Comparison of ENCODE assay signal across 9 cellular contexts in genomic region chr15:40891810-40892448, GRCh38. TPM values are rescaled to one million over a fixed set of nuclear protein-coding genes. Genes with fewer than 3 reads are reported as not detected.
A peak's percentile ranks its signal among the peaks of the same experiment; 100 is the strongest.
DNase-seq lines count a peak whose midpoint lies in the region; ATAC-seq, FAIRE-seq and TF ChIP-seq lines count a peak whose summit lies in the region.
"Had no signal": no experiment of that assay in that cellular context is flagged by ENCODE, and none has a peak within 500 bp of the region (broad histone marks: within the 10 kb centered on the region; RNA-seq: fewer than 3 reads in every experiment).

No MANE protein-coding gene starts in this region.

- ATAC-seq in HepG2 = peak; percentile 37
- no peak for ATAC-seq in HG03175 (IDR thresholded peaks at IDR 0.05; ENCODE audit: unreplicated experiment)

- TF ChIP-seq POLR2A in HepG2 (IDR thresholded peaks at IDR 0.05; ENCODE audit: insufficient read depth in 1 of 2, low read depth in 2 of 2, low read length in 2 of 2) = no peak

- H2AFZ ChIP-seq in astrocyte (ENCODE audit: low read depth, low read length) (no peak overlapping the region), HepG2 (ENCODE audit: low read length) (no peak overlapping the region)

- TF ChIP-seq CTCF in GM12865 (IDR thresholded peaks at IDR 0.05; ENCODE audit: insufficient read depth, low read depth, low read length, missing control alignments) (peak; percentile 73), astrocyte (IDR thresholded peaks at IDR 0.05; ENCODE audit: insufficient read depth, low read depth, low read length) (peak; percentile 74), HepG2 (CRISPR knock-in tag; IDR thresholded peaks at IDR 0.05) (peak; percentile 78)

- no peak overlapping the region for H3K4me2 ChIP-seq in astrocyte (ENCODE audit: low read length)
- H3K4me2 ChIP-seq in HepG2 (ENCODE audit: low read depth, low read length) = peak overlapping the region; percentile 96

- H3K4me1 ChIP-seq in astrocyte (ENCODE audit: insufficient read depth, low read length) = peaks cover 14% of the 10 kb centered on the region
- H3K4me1 ChIP-seq in HepG2 (ENCODE audit: insufficient read depth, low read length) = peaks cover 36% of the 10 kb centered on the region

- H3K4me3 ChIP-seq in GM12865 (ENCODE audit: low read depth, low read length) (no peak overlapping the region), astrocyte (ENCODE audit: insufficient read depth, low read depth, low read length) (no peak overlapping the region), HepG2 (replicated peaks in 1 of 3; ENCODE audit: insufficient read depth in 1 of 3, low read depth in 2 of 3, low read length in 3 of 3) (no peak overlapping the region)

- intact Hi-C loops in HepG2 (cut with micrococcal nuclease; ENCODE audit: unreplicated experiment) = loop anchor here (1.0 to 5.0 kb wide), 3 partner anchors 33 to 190 kb away; no protein-coding TSS in a partner anchor

- POLR2A ChIA-PET in HepG2 (lab: Yijun Ruan, JAX) = interaction anchor here (0.5 to 1.5 kb wide), 3 partner anchors 33 to 181 kb away, joined by 3 to 6 read pairs (median 4); no protein-coding TSS in a partner anchor

- H3K9ac ChIP-seq in astrocyte (ENCODE audit: low read length) (no peak overlapping the region), HepG2 (ENCODE audit: insufficient read depth, low read depth, low read length) (no peak overlapping the region)

- in situ Hi-C loops in HepG2 (cut with HindIII; ENCODE audit: extremely low pct_ligation_motif_present, low pct_unique_long_range_greater_than_20kb) = loop anchor here (5.0 to 10.0 kb wide), 3 partner anchors 35 to 307 kb away; partner anchors contain the start of gene RAD51

- BruUV-seq in HepG2 (replicated peaks; lab: Mats Ljungman, UMichigan) = no TSS peak

- TF ChIP-seq RAD21 in HepG2 (CRISPR knock-in tag; IDR thresholded peaks at IDR 0.05) = peak; percentile 55; the same call in 1 of the 2 replicates

- H3K27ac ChIP-seq in astrocyte (ENCODE audit: low read depth, low read length) (no peak overlapping the region), HepG2 (ENCODE audit: extremely low read length, insufficient read depth, low read length) (no peak overlapping the region)

- H3K9me3 ChIP-seq in astrocyte (ENCODE audit: insufficient read depth, low read depth, low read length) (no peaks in the 10 kb centered on the region), HepG2 (ENCODE audit: low read length) (no peaks in the 10 kb centered on the region)

- 1% methylated on average over 4 of the region's 4 CpGs for WGBS in HepG2 (ENCODE audit: low lambda C conversion rate)

- no peak overlapping the region for H3K4me3 Mint-ChIP-seq in astrocyte (ENCODE audit: unreplicated experiment)

- peaks cover 11% of the 10 kb centered on the region for H3K4me1 Mint-ChIP-seq in astrocyte (ENCODE audit: low read depth, unreplicated experiment)

- H3K79me2 ChIP-seq in astrocyte (ENCODE audit: insufficient read depth, low read length) (peaks cover 23% of the 10 kb centered on the region), HepG2 (ENCODE audit: insufficient read depth, low read length) (peaks cover 17% of the 10 kb centered on the region)

- DNase-seq in Ammon's horn (ENCODE audit: low spot score) (peak; percentile 47), GM12865 (ENCODE audit: low read depth) (peak; percentile 68), NCI-H345 (lab: John Stamatoyannopoulos, UW) (peak; percentile 43), astrocyte (ENCODE audit: low read depth) (no peak), HepG2 (ENCODE audit: low spot score) (peak; percentile 40), urothelium cell line (ENCODE audit: low spot score) (peak; percentile 58), T-helper 9 cell (no peak)

- H4K20me1 ChIP-seq in astrocyte (ENCODE audit: insufficient read depth, low read length) = peaks cover 14% of the 10 kb centered on the region
- no peaks in the 10 kb centered on the region for H4K20me1 ChIP-seq in HepG2 (ENCODE audit: insufficient read depth, low read length)

- no peaks in the 10 kb centered on the region for H3K9me3 Mint-ChIP-seq in astrocyte (ENCODE audit: unreplicated experiment)
- H3K9me3 Mint-ChIP-seq: IgD-negative memory B cell had no signal

- FAIRE-seq in astrocyte (lab: Jason Lieb, UNC) (no peak), HepG2 (lab: Jason Lieb, UNC) (peak; percentile 55), urothelium cell line (lab: Jason Lieb, UNC) (no peak)

- H3K36me3 ChIP-seq in astrocyte (ENCODE audit: insufficient read depth, low read length) (peaks cover 8% of the 10 kb centered on the region), HepG2 (replicated peaks in 1 of 2; ENCODE audit: control insufficient read depth in 1 of 2, insufficient read depth in 2 of 2, low read length in 2 of 2) (peaks cover 4 to 6% of the 10 kb centered on the region in 2 experiments; a peak in 4 of 5 replicates)

- peaks cover 9% of the 10 kb centered on the region for H3K27me3 Mint-ChIP-seq in astrocyte (ENCODE audit: low read depth, unreplicated experiment)
- H3K27me3 Mint-ChIP-seq: IgD-negative memory B cell had no signal

- CTCF ChIA-PET in HepG2 (lab: Yijun Ruan, JAX; ENCODE audit: low intra/inter-chr PET ratio, low total read pairs) = interaction anchor here (0.6 to 5.3 kb wide), 2 partner anchors 33 to 44 kb away, joined by 3 to 80 read pairs; no protein-coding TSS in a partner anchor

- no peaks in the 10 kb centered on the region for H3K36me3 Mint-ChIP-seq in astrocyte (ENCODE audit: low read depth, unreplicated experiment)
- H3K36me3 Mint-ChIP-seq: IgD-negative memory B cell had no signal

- no peak overlapping the region for H3K27ac Mint-ChIP-seq in astrocyte (ENCODE audit: unreplicated experiment)

- TF ChIP-seq EP300 in HepG2 (IDR thresholded peaks at IDR 0.05; ENCODE audit: low read depth in 2 of 2, low read length in 2 of 2) = no peak
- no peak for TF ChIP-seq EP300 in HepG2 (CRISPR knock-in tag; IDR thresholded peaks at IDR 0.05; ENCODE audit: borderline replicate concordance)

- H3K27me3 ChIP-seq in astrocyte (ENCODE audit: insufficient read depth, low read length) = no peaks in the 10 kb centered on the region
- no peaks in the 10 kb centered on the region; a peak in 1 of 5 replicates for H3K27me3 ChIP-seq in HepG2 (ENCODE audit: control insufficient read depth in 1 of 2, insufficient read depth in 2 of 2, low read length in 2 of 2)

RNA-seq across cellular contexts. Expression of gene VPS18, which starts 2.3 kb away (rescaled TPM):
- total RNA-seq in astrocyte = 35.8 and 37.6 TPM in 2 replicates
- 15.8 and 17.0 TPM in 2 replicates for total RNA-seq in HepG2 (2016; rRNA removed; fragmentation: Illumina TruSeq; extraction: Trizol)
- 1.2 and 1.9 TPM in 2 replicates for total RNA-seq in HepG2 (2016; cell fraction: cytosol; rRNA removed; fragmentation: Illumina TruSeq; extraction: Trizol; ENCODE audit: low read depth)
- 14.9 and 16.0 TPM in 2 replicates for total RNA-seq in HepG2 (2016; cell fraction: insoluble cytoplasmic fraction; rRNA removed; fragmentation: Illumina TruSeq; extraction: Trizol)
- total RNA-seq in HepG2 (2016; cell fraction: membrane; rRNA removed; fragmentation: Illumina TruSeq; extraction: Trizol) = 3.9 and 4.3 TPM in 2 replicates
- 9.9 and 11.2 TPM in 2 replicates for total RNA-seq in HepG2 (2016; cell fraction: nucleus; rRNA removed; fragmentation: Illumina TruSeq; extraction: Trizol)
- polyA plus RNA-seq in HepG2 (2011; rRNA removed) = 5.8 and 7.4 TPM in 2 replicates
- 6.0 and 7.5 TPM in 2 replicates for polyA plus RNA-seq in HepG2 (2011; cell fraction: cytosol; rRNA removed)
- 9.2 and 9.4 TPM in 2 replicates for polyA plus RNA-seq in HepG2 (2011; cell fraction: nucleus; rRNA removed)
- 5.0 and 5.3 TPM in 2 replicates for polyA plus RNA-seq in HepG2 (2012)
- 0.57 and 0.62 TPM in 2 replicates for polyA plus RNA-seq in HepG2 (2016; cell fraction: cytosol; fragmentation: Illumina TruSeq; extraction: Trizol; ENCODE audit: low read depth)
- 9.1 and 10.3 TPM in 2 replicates for polyA plus RNA-seq in HepG2 (2016; cell fraction: insoluble cytoplasmic fraction; fragmentation: Illumina TruSeq; extraction: Trizol; ENCODE audit: low read depth)
- polyA plus RNA-seq in HepG2 (2016; cell fraction: membrane; fragmentation: Illumina TruSeq; extraction: Trizol; ENCODE audit: low read depth) = 1.1 and 1.8 TPM in 2 replicates
- 13.2 and 13.9 TPM in 2 replicates for polyA plus RNA-seq in HepG2 (2016; cell fraction: nucleus; fragmentation: Illumina TruSeq; extraction: Trizol; ENCODE audit: insufficient read depth, low read depth)
- polyA minus RNA-seq in HepG2 (2011; rRNA and poly(A)+ RNA removed; ENCODE audit: low replicate concordance) = 42.6 and 112 TPM in 2 replicates
- polyA minus RNA-seq in HepG2 (2011; cell fraction: cytosol; rRNA and poly(A)+ RNA removed) = 11.8 and 12.4 TPM in 2 replicates
- polyA minus RNA-seq in HepG2 (2011; cell fraction: nucleus; rRNA and poly(A)+ RNA removed) = 9.3 and 9.8 TPM in 2 replicates

RNA-seq across cellular contexts. Expression of gene RHOV, which starts 17.9 kb away (rescaled TPM):
- total RNA-seq in astrocyte (0.43 and 0.61 TPM in 2 replicates), HepG2 (2016; rRNA removed; fragmentation: Illumina TruSeq; extraction: Trizol) (0.15 and 0.18 TPM in 2 replicates)
- total RNA-seq in HepG2 (2016; cell fraction: cytosol; rRNA removed; fragmentation: Illumina TruSeq; extraction: Trizol; ENCODE audit: low read depth) = not detected in 2 replicates
- 0.15 TPM in 1 of 2 replicates, not detected in the other for total RNA-seq in HepG2 (2016; cell fraction: insoluble cytoplasmic fraction; rRNA removed; fragmentation: Illumina TruSeq; extraction: Trizol)
- 0.09 and 0.10 TPM in 2 replicates for total RNA-seq in HepG2 (2016; cell fraction: membrane; rRNA removed; fragmentation: Illumina TruSeq; extraction: Trizol)
- total RNA-seq in HepG2 (2016; cell fraction: nucleus; rRNA removed; fragmentation: Illumina TruSeq; extraction: Trizol) = not detected in 2 replicates
- polyA plus RNA-seq in HepG2 (2011; rRNA removed) = 0.07 and 0.17 TPM in 2 replicates
- polyA plus RNA-seq in HepG2 (2011; cell fraction: cytosol; rRNA removed) = 0.08 and 0.09 TPM in 2 replicates
- polyA plus RNA-seq in HepG2 (2011; cell fraction: nucleus; rRNA removed) = not detected in 2 replicates
- polyA plus RNA-seq in HepG2 (2012) = not detected in 2 replicates
- polyA plus RNA-seq in HepG2 (2016; cell fraction: cytosol; fragmentation: Illumina TruSeq; extraction: Trizol; ENCODE audit: low read depth) = 0.07 TPM in 1 of 2 replicates, not detected in the other
- 0.17 and 0.19 TPM in 2 replicates for polyA plus RNA-seq in HepG2 (2016; cell fraction: insoluble cytoplasmic fraction; fragmentation: Illumina TruSeq; extraction: Trizol; ENCODE audit: low read depth)
- 0.10 TPM in 1 of 2 replicates, not detected in the other for polyA plus RNA-seq in HepG2 (2016; cell fraction: membrane; fragmentation: Illumina TruSeq; extraction: Trizol; ENCODE audit: low read depth)
- polyA plus RNA-seq in HepG2 (2016; cell fraction: nucleus; fragmentation: Illumina TruSeq; extraction: Trizol; ENCODE audit: insufficient read depth, low read depth) = 0.27 and 0.37 TPM in 2 replicates
- polyA minus RNA-seq in HepG2 (2011; rRNA and poly(A)+ RNA removed; ENCODE audit: low replicate concordance) = 43.4 TPM in 1 of 2 replicates, not detected in the other
- 0.40 and 0.70 TPM in 2 replicates for polyA minus RNA-seq in HepG2 (2011; cell fraction: cytosol; rRNA and poly(A)+ RNA removed)
- polyA minus RNA-seq in HepG2 (2011; cell fraction: nucleus; rRNA and poly(A)+ RNA removed) = not detected in 2 replicates
- polyA plus RNA-seq: IgD-negative memory B cell had no signal

RNA-seq across cellular contexts. Expression of gene DLL4, which starts 37.2 kb away (rescaled TPM):
- total RNA-seq in astrocyte (0.09 and 0.29 TPM in 2 replicates), HepG2 (2016; rRNA removed; fragmentation: Illumina TruSeq; extraction: Trizol) (0.13 and 0.20 TPM in 2 replicates)
- 0.09 and 0.10 TPM in 2 replicates for total RNA-seq in HepG2 (2016; cell fraction: cytosol; rRNA removed; fragmentation: Illumina TruSeq; extraction: Trizol; ENCODE audit: low read depth)
- 0.07 and 0.19 TPM in 2 replicates for total RNA-seq in HepG2 (2016; cell fraction: insoluble cytoplasmic fraction; rRNA removed; fragmentation: Illumina TruSeq; extraction: Trizol)
- total RNA-seq in HepG2 (2016; cell fraction: membrane; rRNA removed; fragmentation: Illumina TruSeq; extraction: Trizol) = 0.03 and 0.15 TPM in 2 replicates
- total RNA-seq in HepG2 (2016; cell fraction: nucleus; rRNA removed; fragmentation: Illumina TruSeq; extraction: Trizol) = 0.19 TPM in 1 of 2 replicates, not detected in the other
- polyA plus RNA-seq in HepG2 (2011; rRNA removed) = 0.25 and 0.27 TPM in 2 replicates
- polyA plus RNA-seq in HepG2 (2011; cell fraction: cytosol; rRNA removed) = 0.13 and 0.24 TPM in 2 replicates
- polyA plus RNA-seq in HepG2 (2011; cell fraction: nucleus; rRNA removed) = 0.50 and 0.61 TPM in 2 replicates
- polyA plus RNA-seq in HepG2 (2012) = 0.13 and 0.43 TPM in 2 replicates
- 0.07 TPM in 1 of 2 replicates, not detected in the other for polyA plus RNA-seq in HepG2 (2016; cell fraction: cytosol; fragmentation: Illumina TruSeq; extraction: Trizol; ENCODE audit: low read depth)
- 0.13 and 0.19 TPM in 2 replicates for polyA plus RNA-seq in HepG2 (2016; cell fraction: insoluble cytoplasmic fraction; fragmentation: Illumina TruSeq; extraction: Trizol; ENCODE audit: low read depth)
- polyA plus RNA-seq in HepG2 (2016; cell fraction: membrane; fragmentation: Illumina TruSeq; extraction: Trizol; ENCODE audit: low read depth) = 0.06 and 0.08 TPM in 2 replicates
- 0.34 and 0.39 TPM in 2 replicates for polyA plus RNA-seq in HepG2 (2016; cell fraction: nucleus; fragmentation: Illumina TruSeq; extraction: Trizol; ENCODE audit: insufficient read depth, low read depth)
- polyA minus RNA-seq in HepG2 (2011; rRNA and poly(A)+ RNA removed; ENCODE audit: low replicate concordance) = 0.98 and 7.6 TPM in 2 replicates
- 0.35 and 0.59 TPM in 2 replicates for polyA minus RNA-seq in HepG2 (2011; cell fraction: cytosol; rRNA and poly(A)+ RNA removed)
- polyA minus RNA-seq in HepG2 (2011; cell fraction: nucleus; rRNA and poly(A)+ RNA removed) = 0.12 and 0.26 TPM in 2 replicates
- polyA plus RNA-seq: IgD-negative memory B cell had no signal

RNA-seq across cellular contexts. Expression of gene SPINT1, which starts 48.1 kb away (rescaled TPM):
- 30.1 and 40.3 TPM in 2 replicates for total RNA-seq in astrocyte
- total RNA-seq in HepG2 (2016; rRNA removed; fragmentation: Illumina TruSeq; extraction: Trizol) = 0.45 and 0.49 TPM in 2 replicates
- 0.10 and 0.44 TPM in 2 replicates for total RNA-seq in HepG2 (2016; cell fraction: cytosol; rRNA removed; fragmentation: Illumina TruSeq; extraction: Trizol; ENCODE audit: low read depth)
- 0.21 and 0.50 TPM in 2 replicates for total RNA-seq in HepG2 (2016; cell fraction: insoluble cytoplasmic fraction; rRNA removed; fragmentation: Illumina TruSeq; extraction: Trizol)
- 0.14 and 0.25 TPM in 2 replicates for total RNA-seq in HepG2 (2016; cell fraction: membrane; rRNA removed; fragmentation: Illumina TruSeq; extraction: Trizol)
- 0.88 and 2.1 TPM in 2 replicates for total RNA-seq in HepG2 (2016; cell fraction: nucleus; rRNA removed; fragmentation: Illumina TruSeq; extraction: Trizol)
- polyA plus RNA-seq in HepG2 (2011; rRNA removed) = 2.5 and 2.8 TPM in 2 replicates
- polyA plus RNA-seq in HepG2 (2011; cell fraction: cytosol; rRNA removed) = 3.4 and 3.9 TPM in 2 replicates
- polyA plus RNA-seq in HepG2 (2011; cell fraction: nucleus; rRNA removed) = 7.6 and 10.2 TPM in 2 replicates
- 2.7 and 2.9 TPM in 2 replicates for polyA plus RNA-seq in HepG2 (2012)
- polyA plus RNA-seq in HepG2 (2016; cell fraction: cytosol; fragmentation: Illumina TruSeq; extraction: Trizol; ENCODE audit: low read depth) = 0.20 and 0.25 TPM in 2 replicates
- 0.21 and 0.37 TPM in 2 replicates for polyA plus RNA-seq in HepG2 (2016; cell fraction: insoluble cytoplasmic fraction; fragmentation: Illumina TruSeq; extraction: Trizol; ENCODE audit: low read depth)
- polyA plus RNA-seq in HepG2 (2016; cell fraction: membrane; fragmentation: Illumina TruSeq; extraction: Trizol; ENCODE audit: low read depth) = 0.24 and 0.43 TPM in 2 replicates
- polyA plus RNA-seq in HepG2 (2016; cell fraction: nucleus; fragmentation: Illumina TruSeq; extraction: Trizol; ENCODE audit: insufficient read depth, low read depth) = 3.0 TPM in 2 replicates
- 0.37 and 3.2 TPM in 2 replicates for polyA minus RNA-seq in HepG2 (2011; rRNA and poly(A)+ RNA removed; ENCODE audit: low replicate concordance)
- 2.2 TPM in 2 replicates for polyA minus RNA-seq in HepG2 (2011; cell fraction: cytosol; rRNA and poly(A)+ RNA removed)
- polyA minus RNA-seq in HepG2 (2011; cell fraction: nucleus; rRNA and poly(A)+ RNA removed) = 1.0 and 2.6 TPM in 2 replicates

Comparison
In these comparisons a context has a peak if more than half of its experiments do, and no peak if none do; other contexts are left out.
1. DNase-seq: peak in Ammon's horn (single experiment), GM12865 (single experiment), NCI-H345 (single experiment), HepG2 (single experiment) and urothelium cell line (single experiment); none in astrocyte (single experiment) and T-helper 9 cell (single experiment).
2. Peak in every context shown above with its lines, with median percentiles within 50 percentile points of each other: CTCF ChIP-seq.